ENCODE assay signal across 2 cellular contexts in genomic region chr5:10661401-10661800, GRCh38.
TF ChIP-seq lines count a peak whose summit lies in the region.

No MANE protein-coding gene starts in this region.

TF ChIP-seq in HepG2, 621 proteins besides CTCF, POLR2A, EP300 and RAD21:
- TF ChIP-seq ZBTB33 (CRISPR knock-in tag; IDR thresholded peaks at IDR 0.05): peak; percentile 15; the same call in 1 of the 2 replicates
- TF ChIP-seq ERF (CRISPR knock-in tag; IDR thresholded peaks at IDR 0.05): no peak

TF ChIP-seq in H1, 55 proteins besides CTCF, POLR2A, EP300 and RAD21 (continued from another document):
- TF ChIP-seq GABPA (IDR thresholded peaks at IDR 0.05; ENCODE audit: borderline replicate concordance, insufficient read depth, low read length) (no peak), JUN (IDR thresholded peaks at IDR 0.05; ENCODE audit: low read depth, low read length) (no peak), EGR1 (IDR thresholded peaks at IDR 0.05; ENCODE audit: borderline replicate concordance, low read depth, low read length) (no peak), GTF2F1 (IDR thresholded peaks at IDR 0.05; ENCODE audit: borderline replicate concordance, low read depth, low read length) (no peak), SIN3A (conservative IDR thresholded peaks at IDR 0.05 in 1 of 2, IDR thresholded peaks at IDR 0.05 in 1 of 2; ENCODE audit: low read depth in 1 of 2, low read length in 2 of 2) (no peak), CBX5 (IDR thresholded peaks at IDR 0.05; ENCODE audit: low read depth, low read length) (no peak), SUZ12 (IDR thresholded peaks at IDR 0.05; ENCODE audit: low read length) (no peak), ZNF274 (IDR thresholded peaks at IDR 0.05; ENCODE audit: borderline replicate concordance, extremely low read depth, low read length) (no peak), PHF8 (conservative IDR thresholded peaks at IDR 0.05; ENCODE audit: low read depth, low read length) (no peak), BRCA1 (IDR thresholded peaks at IDR 0.05; ENCODE audit: low read depth, low read length) (no peak), SP2 (IDR thresholded peaks at IDR 0.05; ENCODE audit: low read length) (no peak), SIX5 (IDR thresholded peaks at IDR 0.05; ENCODE audit: low read depth, low read length) (no peak), BACH1 (IDR thresholded peaks at IDR 0.05; ENCODE audit: low read length) (no peak), JUND (IDR thresholded peaks at IDR 0.05; ENCODE audit: low read length) (no peak), NRF1 (IDR thresholded peaks at IDR 0.05; ENCODE audit: low read depth, low read length) (no peak), TBP (IDR thresholded peaks at IDR 0.05; ENCODE audit: low read depth, low read length) (no peak)
TF ChIP-seq in H1: peak in this region for 0.
